16 cellular contexts compared by ENCODE assay signal in genomic region chr6:40965046-40965445, GRCh38.
"Had no signal": no experiment of that assay in that cellular context is flagged by ENCODE, and none has a peak within 500 bp of the region (broad histone marks: within the 10 kb centered on the region; RNA-seq: fewer than 3 reads in every experiment).

No MANE protein-coding gene starts in this region.

- H3K36me3 ChIP-seq: esophagus squamous epithelium, heart right ventricle, left lung, tibial artery had no signal

- H3K27ac ChIP-seq: esophagus squamous epithelium, heart right ventricle, left lung, tibial artery had no signal

- H3K27me3 ChIP-seq: esophagus squamous epithelium, heart right ventricle, left lung, tibial artery had no signal

- DNase-seq: activated CD4-positive, alpha-beta T cell treated with anti-CD3 and anti-CD28 coated beads for 48 hours; activated CD4-positive, CD25-positive, alpha-beta regulatory T cell; activated CD8-positive, alpha-beta T cell treated with anti-CD3 and anti-CD28 coated beads for 36 hours; activated naive CD4-positive, alpha-beta T cell treated with anti-CD3 and anti-CD28 coated beads for 36 hours; activated T-cell treated with anti-CD3 and anti-CD28 coated beads, Interleukin-2, amount 50 U/mL, for 4 hours; anterior cingulate cortex; effector CD8-positive, alpha-beta T cell; esophagus squamous epithelium; heart right ventricle; left lung; midbrain; nucleus accumbens; stimulated activated CD4-positive, alpha-beta T cell treated with anti-CD3 and anti-CD28 coated beads, Interleukin-2, amount 100 ng/mL, for 24 hours; stimulated activated naive CD8-positive, alpha-beta T cell treated with anti-CD3 and anti-CD28 coated beads, Interleukin-15, Interleukin-2, amounts not matched to agents 100 U/mL and 50 U/mL, for 24 hours; substantia nigra; tibial artery had no signal

- H3K4me3 ChIP-seq: esophagus squamous epithelium, heart right ventricle, left lung, tibial artery had no signal

- H3K4me1 ChIP-seq: heart right ventricle, left lung, tibial artery had no signal

- H3K9me3 ChIP-seq: esophagus squamous epithelium, heart right ventricle, left lung, tibial artery had no signal

- ATAC-seq: activated CD8-positive, alpha-beta T cell treated with anti-CD3 and anti-CD28 coated beads for 36 hours; activated T-cell treated with anti-CD3 and anti-CD28 coated beads, Interleukin-2, amount 50 U/mL, for 4 hours; heart right ventricle; left lung; stimulated activated naive CD8-positive, alpha-beta T cell treated with anti-CD3 and anti-CD28 coated beads, Interleukin-15, Interleukin-2, amounts not matched to agents 100 U/mL and 50 U/mL, for 24 hours had no signal
